In genomic region chr12:110698171-110698902, GRCh38 we compare ENCODE assay signal across 8 cellular contexts. TPM values are rescaled to one million over a fixed set of nuclear protein-coding genes. Genes with fewer than 3 reads are reported as not detected.
DNase-seq lines count a peak whose midpoint lies in the region; ATAC-seq, FAIRE-seq and TF ChIP-seq lines count a peak whose summit lies in the region.

No MANE protein-coding gene starts in this region.

- no peak overlapping the region for H3K27ac ChIP-seq in CD4-positive, alpha-beta T cell (ENCODE audit: low read depth, low read length)
- peak overlapping the region; percentile 41 to 76 for H3K27ac ChIP-seq in testis

- 39 to 54% methylated on average over 9 to 20 of the region's 20 CpGs for WGBS in testis, 2 donors

- no peak for FAIRE-seq in RCC 7860 (lab: Jason Lieb, UNC)

- no peaks in the 10 kb centered on the region for H3K9me3 Mint-ChIP-seq in CD4-positive, alpha-beta T cell

- intact Hi-C loops in CD4-positive, alpha-beta T cell (cut with DNase I, micrococcal nuclease), result loop anchor here (1.0 to 5.0 kb wide), 8 partner anchors 84 to 248 kb away; partner anchors contain the start of genes ARPC3 (in 2 of the 2), FAM216A (in 1 of the 2), GPN3 (in 1 of the 2) and TCTN1 (in 1 of the 2)
- intact Hi-C loops in testis (cut with DNase I; ENCODE audit: low total_unique reads), result loop anchor here (10.0 kb wide), 1 partner anchor 84 kb away; the partner anchor contains the start of gene TCTN1

- no peak for TF ChIP-seq POLR2A in testis (IDR thresholded peaks at IDR 0.05)

- peaks cover 17% of the 10 kb centered on the region for H3K4me1 Mint-ChIP-seq in CD4-positive, alpha-beta T cell (ENCODE audit: low read depth)

- peak; percentile 86 for TF ChIP-seq CTCF in CD4-positive, alpha-beta T cell (IDR thresholded peaks at IDR 0.05)
- TF ChIP-seq CTCF in foreskin fibroblast (IDR thresholded peaks at IDR 0.05; ENCODE audit: low read depth, low read length) (peak; percentile 47), testis (IDR thresholded peaks at IDR 0.05) (peak; percentile 65 to 83 (median 82))

- no peak overlapping the region for H3K4me3 Mint-ChIP-seq in CD4-positive, alpha-beta T cell

- POLR2A ChIA-PET in CD4-positive, alpha-beta T cell (lab: Charles Lee), result interaction anchor here (0.6 kb wide), 1 partner anchor 93 kb away, joined by 3 read pairs; no protein-coding TSS in a partner anchor

- H3K27me3 ChIP-seq in CD4-positive, alpha-beta T cell (ENCODE audit: control insufficient read depth, insufficient read depth, low read length), result no peaks in the 10 kb centered on the region
- H3K27me3 ChIP-seq in testis, result no peaks in the 10 kb centered on the region

- H3K27ac Mint-ChIP-seq in CD4-positive, alpha-beta T cell, result peak overlapping the region; percentile 21

- peaks cover 26% of the 10 kb centered on the region for H3K4me1 ChIP-seq in testis

- CTCF ChIA-PET in CD4-positive, alpha-beta T cell (lab: Charles Lee), result interaction anchor here (0.6 kb wide), 1 partner anchor 229 kb away, joined by 4 read pairs; the partner anchor contains the start of gene FAM216A

- H3K4me3 ChIP-seq in foreskin fibroblast (ENCODE audit: low read depth in 1 of 2, low read length in 2 of 2), result no peak overlapping the region
- no peak overlapping the region for H3K4me3 ChIP-seq in testis

- no peaks in the 10 kb centered on the region for H3K36me3 Mint-ChIP-seq in CD4-positive, alpha-beta T cell (ENCODE audit: low read depth)

- no peaks in the 10 kb centered on the region for H3K9me3 ChIP-seq in CD4-positive, alpha-beta T cell (ENCODE audit: control insufficient read depth, low read length)
- H3K9me3 ChIP-seq in testis, result no peaks in the 10 kb centered on the region

- ATAC-seq in CD4-positive, alpha-beta T cell (ENCODE audit: poor library complexity), result peak; percentile 100
- ATAC-seq in GM19372 (IDR thresholded peaks at IDR 0.05; ENCODE audit: low read depth, unreplicated experiment) (peak; percentile 79), HG03575 (IDR thresholded peaks at IDR 0.05; ENCODE audit: extremely low read depth, insufficient number of reproducible peaks, low FRiP score, unreplicated experiment) (peak; percentile 70)

- no peaks in the 10 kb centered on the region for H3K27me3 Mint-ChIP-seq in CD4-positive, alpha-beta T cell

- H3K36me3 ChIP-seq in testis (ENCODE audit: low read depth, missing control alignments), result no peaks in the 10 kb centered on the region

- DNase-seq in CD4-positive, alpha-beta T cell, result peak; percentile 66 to 76 (median 69)
- DNase-seq in RCC 7860 (ENCODE audit: low spot score) (peak; percentile 57), foreskin fibroblast (peak; percentile 34 to 72), occipital lobe (lab: John Stamatoyannopoulos, UW) (peak; percentile 46), testis (peak; percentile 88)
- DNase-seq in activated T-helper 1 cell treated with anti-CD3 and anti-CD28 coated beads, Interleukin-2, amount 50 U/mL, for 16 hours (ENCODE audit: low read depth in 1 of 2, low spot score in 1 of 2), result peak; percentile 50 to 51

RNA-seq across cellular contexts. Expression of gene HVCN1, which starts 9.4 kb away (rescaled TPM):
- 1 to 10 TPM; 3.9 to 4.1 TPM for total RNA-seq in CD4-positive, alpha-beta T cell
- total RNA-seq in occipital lobe, result 8.3 TPM
- 10 to 100 TPM; 39.7 to 52.0 TPM for total RNA-seq in testis
- 139 TPM for polyA plus RNA-seq in testis (ENCODE audit: insufficient read depth, low read depth, low replicate concordance)

RNA-seq across cellular contexts. Expression of gene PPP1CC, which starts 44.4 kb away (rescaled TPM):
- total RNA-seq in CD4-positive, alpha-beta T cell, result 100 to 1,000 TPM; 146 to 150 TPM
- total RNA-seq in occipital lobe, result 150 TPM
- 100 to 1,000 TPM; 143 to 160 TPM for total RNA-seq in testis
- polyA plus RNA-seq in testis (ENCODE audit: insufficient read depth, low read depth, low replicate concordance), result 323 TPM
